18 cellular contexts compared by ENCODE assay signal in the genomic region with DNA sequence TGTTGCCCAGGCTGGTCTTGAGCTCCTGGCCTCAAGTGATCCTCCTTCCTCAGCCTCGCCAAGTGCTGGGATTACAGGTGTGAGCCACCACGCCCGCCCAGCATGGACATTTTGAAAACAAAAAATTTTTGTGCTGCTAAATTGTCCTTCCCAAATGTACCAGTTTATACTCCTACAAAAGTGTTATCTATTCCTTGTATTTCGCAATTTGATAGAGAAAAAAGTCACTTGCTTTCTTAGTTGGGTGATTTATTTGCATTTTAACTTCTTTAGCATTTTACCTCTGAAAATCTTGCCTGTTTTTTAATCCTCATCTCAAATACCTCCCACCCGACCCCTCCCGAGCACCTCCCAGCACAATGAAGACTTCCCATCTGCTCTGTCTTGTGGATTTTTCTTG. TPM values are rescaled to one million over a fixed set of nuclear protein-coding genes. Genes with fewer than 3 reads are reported as not detected.
DNase-seq lines count a peak whose midpoint lies in the region; ATAC-seq, FAIRE-seq and TF ChIP-seq lines count a peak whose summit lies in the region.
"Had no signal": no experiment of that assay in that cellular context is flagged by ENCODE, and none has a peak within 500 bp of the region (broad histone marks: within the 10 kb centered on the region; RNA-seq: fewer than 3 reads in every experiment).

No MANE protein-coding gene starts in this region.

- dilution Hi-C loops in IMR-90 (cut with HindIII; ENCODE audit: low sequenced_read_pairs, unreplicated experiment): no loop called here

- H2BK20ac ChIP-seq in IMR-90 (ENCODE audit: low read depth, low read length): no peak overlapping the region

- TF ChIP-seq RAD21 in IMR-90 (IDR thresholded peaks at IDR 0.05; ENCODE audit: low read length) (no peak), HepG2 (CRISPR knock-in tag; IDR thresholded peaks at IDR 0.05) (no peak)

- TF ChIP-seq POLR2A in IMR-90 (IDR thresholded peaks at IDR 0.05; ENCODE audit: low read depth, low read length) (no peak), HepG2 (IDR thresholded peaks at IDR 0.05; ENCODE audit: insufficient read depth in 1 of 2, low read depth in 2 of 2, low read length in 2 of 2) (no peak), transverse colon (IDR thresholded peaks at IDR 0.05) (no peak)

- no peak overlapping the region for H3K4ac ChIP-seq in IMR-90 (ENCODE audit: low read depth, low read length)

- no peaks in the 10 kb centered on the region for H3K36me3 ChIP-seq in IMR-90 (ENCODE audit: control insufficient read depth, insufficient read depth, low read length)
- no peaks in the 10 kb centered on the region for H3K36me3 ChIP-seq in HepG2 (replicated peaks in 1 of 2; ENCODE audit: control insufficient read depth in 1 of 2, insufficient read depth in 2 of 2, low read length in 2 of 2)
- no peaks in the 10 kb centered on the region for H3K36me3 ChIP-seq in transverse colon
- no peaks in the 10 kb centered on the region for H3K36me3 ChIP-seq in ascending aorta
- H3K36me3 ChIP-seq: BE2C had no signal

- no peak overlapping the region for H3K9ac ChIP-seq in IMR-90 (ENCODE audit: low read depth, low read length)
- no peak overlapping the region for H3K9ac ChIP-seq in HepG2 (ENCODE audit: insufficient read depth, low read depth, low read length)
- H3K9ac ChIP-seq: KMS-11 had no signal

- FAIRE-seq in HepG2 (lab: Jason Lieb, UNC) (no peak), GM19239 (lab: Jason Lieb, UNC) (no peak)

- H3K4me1 ChIP-seq in IMR-90 (ENCODE audit: control insufficient read depth, insufficient read depth, low read length) (peaks cover 29% of the 10 kb centered on the region), HepG2 (ENCODE audit: insufficient read depth, low read length) (peaks cover 97% of the 10 kb centered on the region), transverse colon (peaks cover 51 to 100% (median 87%) of the 10 kb centered on the region in 4 donors), ascending aorta (peaks cover 9 to 43% of the 10 kb centered on the region in 2 donors)

- CTCF ChIA-PET in IMR-90 (lab: Yijun Ruan, JAX) (interaction anchor here (1.2 kb wide), 1 partner anchor 16 kb away, joined by 5 read pairs; no protein-coding TSS in a partner anchor), HepG2 (lab: Yijun Ruan, JAX; ENCODE audit: low intra/inter-chr PET ratio, low total read pairs) (no interaction called here)

- H2AK5ac ChIP-seq in IMR-90 (ENCODE audit: low read depth, low read length): no peak overlapping the region

- H3K4me2 ChIP-seq in IMR-90 (ENCODE audit: low read depth, low read length): no peak overlapping the region
- no peak overlapping the region for H3K4me2 ChIP-seq in HepG2 (ENCODE audit: low read depth, low read length)

- H3K23ac ChIP-seq in IMR-90 (ENCODE audit: low read depth, low read length): no peak overlapping the region

- no peak overlapping the region for H4K91ac ChIP-seq in IMR-90 (ENCODE audit: insufficient read depth, low read depth, low read length)

- no peak overlapping the region for H3K18ac ChIP-seq in IMR-90 (ENCODE audit: low read depth, low read length)

- no peak overlapping the region for H3K14ac ChIP-seq in IMR-90 (replicated peaks; ENCODE audit: low read depth, low read length)

- no peaks in the 10 kb centered on the region for H3K9me3 ChIP-seq in IMR-90 (ENCODE audit: control insufficient read depth, insufficient read depth, low read length)
- no peaks in the 10 kb centered on the region for H3K9me3 ChIP-seq in HepG2 (ENCODE audit: low read length)
- H3K9me3 ChIP-seq in transverse colon: no peaks in the 10 kb centered on the region
- no peaks in the 10 kb centered on the region for H3K9me3 ChIP-seq in ascending aorta
- H3K9me3 ChIP-seq: BE2C had no signal

- DNase-seq in IMR-90 (no peak), HepG2 (ENCODE audit: low spot score) (no peak), transverse colon (no peak), NCI-H1417 treated with DMSO at 0.1 percent for 48 hours (lab: John Stamatoyannopoulos, UW) (no peak), GM19239 (ENCODE audit: insufficient read length, low spot score) (no peak), ascending aorta (ENCODE audit: low spot score in 2 of 2) (no peak)
- DNase-seq: BE2C, DMS79, H7, MV-4-11, NCI-H1105 treated with DMSO at 0.1 percent for 48 hours, NCI-H187 treated with DMSO at 0.1 percent for 48 hours, NCI-H2107, NCI-H748 treated with DMSO at 0.1 percent for 48 hours had no signal

- H2AFZ ChIP-seq in IMR-90 (replicated peaks; ENCODE audit: low read length, poor library complexity) (no peak overlapping the region), HepG2 (ENCODE audit: low read length) (no peak overlapping the region)

- ATAC-seq in IMR-90 (ENCODE audit: low read depth) (no peak), HepG2 (no peak)
- ATAC-seq: Panc1, SK-N-SH treated with all-trans-retinoic acid at 6 μM for 48 hours had no signal

- no peak overlapping the region for H3K56ac ChIP-seq in IMR-90 (ENCODE audit: extremely low read depth, insufficient read depth, low read length)

- H3K27me3 ChIP-seq in IMR-90 (ENCODE audit: control insufficient read depth, insufficient read depth, low read length) (no peaks in the 10 kb centered on the region), HepG2 (ENCODE audit: control insufficient read depth in 1 of 2, insufficient read depth in 2 of 2, low read length in 2 of 2) (no peaks in the 10 kb centered on the region), transverse colon (no peaks in the 10 kb centered on the region), ascending aorta (no peaks in the 10 kb centered on the region)
- H3K27me3 ChIP-seq: BE2C had no signal

- TF ChIP-seq EP300 in HepG2 (IDR thresholded peaks at IDR 0.05; ENCODE audit: low read depth in 2 of 2, low read length in 2 of 2) (no peak), HepG2 (CRISPR knock-in tag; IDR thresholded peaks at IDR 0.05; ENCODE audit: borderline replicate concordance) (no peak), transverse colon (IDR thresholded peaks at IDR 0.05; ENCODE audit: low read depth) (no peak)

- no peak overlapping the region for H2BK120ac ChIP-seq in IMR-90 (ENCODE audit: low read depth, low read length)

- BruUV-seq in IMR-90 (replicated peaks; lab: Mats Ljungman, UMichigan): no TSS peak
- no TSS peak for BruUV-seq in HepG2 (replicated peaks; lab: Mats Ljungman, UMichigan)

- TF ChIP-seq CTCF in IMR-90 (conservative IDR thresholded peaks at IDR 0.05; ENCODE audit: low read depth, low read length) (no peak), HepG2 (CRISPR knock-in tag; IDR thresholded peaks at IDR 0.05) (no peak), transverse colon (IDR thresholded peaks at IDR 0.05) (no peak), ascending aorta (IDR thresholded peaks at IDR 0.05) (no peak)

- no peak overlapping the region for H2BK5ac ChIP-seq in IMR-90 (ENCODE audit: low read depth, low read length, poor library complexity, severe bottlenecking)

- H3K4me3 ChIP-seq in IMR-90 (ENCODE audit: insufficient read depth, low read depth, low read length) (no peak overlapping the region), HepG2 (replicated peaks in 1 of 3; ENCODE audit: insufficient read depth in 1 of 3, low read depth in 2 of 3, low read length in 3 of 3) (no peak overlapping the region), transverse colon (no peak overlapping the region), ascending aorta (no peak overlapping the region)

- in situ Hi-C loops in IMR-90 (cut with MboI; ENCODE audit: low sequenced_read_pairs): no loop called here
- in situ Hi-C loops in HepG2 (cut with HindIII; ENCODE audit: extremely low pct_ligation_motif_present, low pct_unique_long_range_greater_than_20kb): no loop called here
- in situ Hi-C loops in transverse colon (cut with MboI; ENCODE audit: low pct_ligation_motif_present in 1 of 4, low pct_unique_long_range_greater_than_20kb in 1 of 4, low sequenced_read_pairs in 3 of 4): no loop called here

- H2AK9ac ChIP-seq in IMR-90 (replicated peaks; ENCODE audit: low read depth, low read length, poor library complexity): no peak overlapping the region

- 100% methylated on average over 1 of the region's 6 CpGs; no CpG with 5 or more reads in 1 of the 2 experiments for WGBS in IMR-90 (ENCODE audit: extremely low coverage in 2 of 2, insufficient read length in 1 of 2), 2 experiments
- 95% methylated on average over 6 of the region's 6 CpGs for WGBS in HepG2 (ENCODE audit: low lambda C conversion rate)
- 71 to 79% methylated on average over 4 to 6 of the region's 6 CpGs for WGBS in transverse colon (ENCODE audit: low coverage in 1 of 2), 2 donors

- POLR2A ChIA-PET in IMR-90 (lab: Charles Lee; ENCODE audit: unreplicated experiment) (no interaction called here), HepG2 (lab: Yijun Ruan, JAX) (no interaction called here)

- no peak overlapping the region for H4K5ac ChIP-seq in IMR-90 (ENCODE audit: low read depth, low read length)

- peaks cover 72% of the 10 kb centered on the region for H4K20me1 ChIP-seq in IMR-90 (ENCODE audit: insufficient read depth, low read length)
- H4K20me1 ChIP-seq in HepG2 (ENCODE audit: insufficient read depth, low read length): no peaks in the 10 kb centered on the region; the same call in 1 of the 2 replicates

- H3K79me1 ChIP-seq in IMR-90 (ENCODE audit: low read depth in 1 of 2, low read length in 2 of 2): peaks cover 41 to 90% of the 10 kb centered on the region in 2 experiments

- no peak overlapping the region for H4K8ac ChIP-seq in IMR-90 (ENCODE audit: low read depth in 2 of 2, low read length in 2 of 2)

- peaks cover 99% of the 10 kb centered on the region for H3K79me2 ChIP-seq in HepG2 (ENCODE audit: insufficient read depth, low read length)

- intact Hi-C loops in IMR-90 (cut with micrococcal nuclease) (loop anchor here (5.0 kb wide), 1 partner anchor 36 kb away; no protein-coding TSS in a partner anchor), HepG2 (cut with micrococcal nuclease; ENCODE audit: unreplicated experiment) (no loop called here), transverse colon (cut with DNase I; ENCODE audit: low total_unique reads) (no loop called here), ascending aorta (cut with DNase I) (no loop called here)

- peaks cover 13% of the 10 kb centered on the region for H3K9me1 ChIP-seq in IMR-90 (ENCODE audit: insufficient read depth, low read length)

- H3K27ac ChIP-seq in IMR-90 (ENCODE audit: insufficient read depth, low read length) (no peak overlapping the region), angular gyrus (ENCODE audit: low read depth, low read length) (peak overlapping the region; percentile 30), HepG2 (ENCODE audit: extremely low read length, insufficient read depth, low read length) (no peak overlapping the region), transverse colon (peak overlapping the region; percentile 71 to 83 (median 81)), ascending aorta (no peak overlapping the region)
- H3K27ac ChIP-seq: KMS-11 had no signal

- H2BK15ac ChIP-seq in IMR-90 (ENCODE audit: low read depth, low read length): no peak overlapping the region

RNA-seq across cellular contexts. Expression of gene PDE8A, which starts 46.8 kb away (rescaled TPM):
- total RNA-seq in IMR-90 (2012; rRNA removed) (32.4 and 40.3 TPM in 2 replicates), HepG2 (2016; rRNA removed; fragmentation: Illumina TruSeq; extraction: Trizol) (24.2 and 26.3 TPM in 2 replicates), transverse colon (100 to 1,000 TPM; 115 to 188 (median 165) TPM), ascending aorta (22.9 TPM)
- polyA plus RNA-seq in IMR-90 (2012; rRNA removed) (27.9 and 35.9 TPM in 2 replicates), HepG2 (2011; rRNA removed) (41.2 and 48.5 TPM in 2 replicates)
- polyA plus RNA-seq in IMR-90 (2012; cell fraction: cytosol; rRNA removed): 6.7 and 13.5 TPM in 2 replicates
- 26.0 and 126 TPM in 2 replicates for polyA plus RNA-seq in IMR-90 (2012; cell fraction: nucleus; rRNA removed; ENCODE audit: low replicate concordance)
- 46.8 and 50.2 TPM in 2 replicates for total RNA-seq in HepG2 (2016; cell fraction: cytosol; rRNA removed; fragmentation: Illumina TruSeq; extraction: Trizol; ENCODE audit: low read depth)
- total RNA-seq in HepG2 (2016; cell fraction: insoluble cytoplasmic fraction; rRNA removed; fragmentation: Illumina TruSeq; extraction: Trizol): 22.6 and 26.8 TPM in 2 replicates
- total RNA-seq in HepG2 (2016; cell fraction: membrane; rRNA removed; fragmentation: Illumina TruSeq; extraction: Trizol): 33.9 and 39.4 TPM in 2 replicates
- 46.0 and 49.4 TPM in 2 replicates for total RNA-seq in HepG2 (2016; cell fraction: nucleus; rRNA removed; fragmentation: Illumina TruSeq; extraction: Trizol)
- 18.2 and 27.4 TPM in 2 replicates for polyA plus RNA-seq in HepG2 (2011; cell fraction: cytosol; rRNA removed)
- 67.4 and 75.3 TPM in 2 replicates for polyA plus RNA-seq in HepG2 (2011; cell fraction: nucleus; rRNA removed)
- polyA plus RNA-seq in HepG2 (2012): 25.2 and 25.7 TPM in 2 replicates
- polyA plus RNA-seq in HepG2 (2016; cell fraction: cytosol; fragmentation: Illumina TruSeq; extraction: Trizol; ENCODE audit: low read depth): 4.8 and 5.1 TPM in 2 replicates
- 22.3 and 24.1 TPM in 2 replicates for polyA plus RNA-seq in HepG2 (2016; cell fraction: insoluble cytoplasmic fraction; fragmentation: Illumina TruSeq; extraction: Trizol; ENCODE audit: low read depth)
- polyA plus RNA-seq in HepG2 (2016; cell fraction: membrane; fragmentation: Illumina TruSeq; extraction: Trizol; ENCODE audit: low read depth): 14.2 and 15.0 TPM in 2 replicates
- polyA plus RNA-seq in HepG2 (2016; cell fraction: nucleus; fragmentation: Illumina TruSeq; extraction: Trizol; ENCODE audit: insufficient read depth, low read depth): 82.8 and 84.3 TPM in 2 replicates
- polyA minus RNA-seq in HepG2 (2011; rRNA and poly(A)+ RNA removed; ENCODE audit: low replicate concordance): 27.2 and 64.4 TPM in 2 replicates
- polyA minus RNA-seq in HepG2 (2011; cell fraction: cytosol; rRNA and poly(A)+ RNA removed): 24.8 and 25.2 TPM in 2 replicates
- 124 and 137 TPM in 2 replicates for polyA minus RNA-seq in HepG2 (2011; cell fraction: nucleus; rRNA and poly(A)+ RNA removed)

Comparison
In these comparisons a context has a peak if more than half of its experiments do, and no peak if none do; other contexts are left out.
1. H3K27ac ChIP-seq: peak in angular gyrus (single experiment) and transverse colon (4 of 4); none in IMR-90 (single experiment), HepG2 (single experiment) and ascending aorta (0 of 2).